Comparison of ENCODE assay signal across 13 cellular contexts in genomic region chr12:3973939-3974644, GRCh38.
DNase-seq lines count a peak whose midpoint lies in the region; ATAC-seq and TF ChIP-seq lines count a peak whose summit lies in the region.
"Had no signal": no experiment of that assay in that cellular context is flagged by ENCODE, and none has a peak within 500 bp of the region (broad histone marks: within the 10 kb centered on the region; RNA-seq: fewer than 3 reads in every experiment).

No MANE protein-coding gene starts in this region.

- H3K9me3 ChIP-seq in OCI-LY7 (ENCODE audit: low read length): no peaks in the 10 kb centered on the region
- H3K9me3 ChIP-seq: vagina had no signal

- H3K27ac Mint-ChIP-seq in type B pancreatic cell: peak overlapping the region; percentile 19
- H3K27ac Mint-ChIP-seq: nephron progenitor cell had no signal

- H3K9me3 Mint-ChIP-seq in type B pancreatic cell: peaks cover 5% of the 10 kb centered on the region

- no peaks in the 10 kb centered on the region for H3K36me3 ChIP-seq in OCI-LY7 (ENCODE audit: insufficient read depth, low read length)
- H3K36me3 ChIP-seq: vagina had no signal

- H3K27ac ChIP-seq in OCI-LY7 (ENCODE audit: low read depth, low read length, poor library complexity, severe bottlenecking): no peak overlapping the region
- H3K27ac ChIP-seq: foreskin keratinocyte, vagina had no signal

- no peaks in the 10 kb centered on the region for H3K4me1 ChIP-seq in OCI-LY7 (ENCODE audit: insufficient read depth, low read length, poor library complexity, severe bottlenecking)
- H3K4me1 ChIP-seq: foreskin keratinocyte, vagina had no signal

- CTCF ChIA-PET in OCI-LY7 (lab: Charles Lee; ENCODE audit: unreplicated experiment): no interaction called here

- DNase-seq in Right ventricle myocardium superior (peak; percentile 51), Right ventricle myocardium inferior (ENCODE audit: missing footprints) (no peak), OCI-M1 (lab: John Stamatoyannopoulos, UW) (peak; percentile 89), type B pancreatic cell (ENCODE audit: extremely low spot score, unreplicated experiment) (no peak), OCI-LY7 (ENCODE audit: low spot score) (no peak)
- DNase-seq in central memory CD4-positive, alpha-beta T cell: peak; percentile 15
- DNase-seq: HCEC 1CT, NCI-H1930, nephron progenitor cell had no signal

- intact Hi-C loops in Right ventricle myocardium superior (cut with DNase I): no loop called here
- intact Hi-C loops in Right ventricle myocardium inferior (cut with DNase I): no loop called here
- intact Hi-C loops in OCI-LY7 (cut with micrococcal nuclease; ENCODE audit: unreplicated experiment): no loop called here

- H2AFZ ChIP-seq in OCI-LY7 (ENCODE audit: low read length): no peak overlapping the region

- H3K27me3 Mint-ChIP-seq in type B pancreatic cell: peaks cover 6% of the 10 kb centered on the region

- H3K4me3 ChIP-seq in OCI-LY7 (ENCODE audit: low read depth, low read length, poor library complexity, severe bottlenecking): no peak overlapping the region
- H3K4me3 ChIP-seq: vagina had no signal

- peaks cover 6% of the 10 kb centered on the region for H3K36me3 Mint-ChIP-seq in type B pancreatic cell

- no peaks in the 10 kb centered on the region for H3K79me2 ChIP-seq in OCI-LY7 (ENCODE audit: insufficient read depth, low read depth, low read length)

- no peaks in the 10 kb centered on the region for H3K9me2 ChIP-seq in OCI-LY7 (ENCODE audit: insufficient read depth, low read length)

- H3K4me2 ChIP-seq in OCI-LY7 (ENCODE audit: low read length): no peak overlapping the region

- ATAC-seq in Right ventricle myocardium superior (ENCODE audit: poor library complexity) (no peak), Right ventricle myocardium inferior (no peak), GM19455 (IDR thresholded peaks at IDR 0.05; ENCODE audit: unreplicated experiment) (no peak), GM18858 (IDR thresholded peaks at IDR 0.05; ENCODE audit: unreplicated experiment) (no peak)

- POLR2A ChIA-PET in OCI-LY7 (lab: Charles Lee): interaction anchor here (0.7 kb wide), 1 partner anchor 35 kb away, joined by 3 read pairs; no protein-coding TSS in a partner anchor

- H3K4me3 Mint-ChIP-seq in type B pancreatic cell: no peak overlapping the region
- H3K4me3 Mint-ChIP-seq: nephron progenitor cell had no signal

- BruUV-seq in OCI-LY7 (replicated peaks; lab: Mats Ljungman, UMichigan): no TSS peak

- no peaks in the 10 kb centered on the region for H3K4me1 Mint-ChIP-seq in type B pancreatic cell (ENCODE audit: unreplicated experiment)

- no peak for TF ChIP-seq CTCF in type B pancreatic cell (conservative IDR thresholded peaks at IDR 0.05)
- no peak for TF ChIP-seq CTCF in OCI-LY7 (conservative IDR thresholded peaks at IDR 0.05; ENCODE audit: low read length)

- no peaks in the 10 kb centered on the region for H4K20me1 ChIP-seq in OCI-LY7 (ENCODE audit: insufficient read depth, low read length)

Comparison
In these comparisons a context has a peak if more than half of its experiments do, and no peak if none do; other contexts are left out.
1. DNase-seq: peak in Right ventricle myocardium superior (single experiment), OCI-M1 (single experiment) and central memory CD4-positive, alpha-beta T cell (single experiment); none in Right ventricle myocardium inferior (single experiment), type B pancreatic cell (single experiment) and OCI-LY7 (single experiment).